In the genomic region with DNA sequence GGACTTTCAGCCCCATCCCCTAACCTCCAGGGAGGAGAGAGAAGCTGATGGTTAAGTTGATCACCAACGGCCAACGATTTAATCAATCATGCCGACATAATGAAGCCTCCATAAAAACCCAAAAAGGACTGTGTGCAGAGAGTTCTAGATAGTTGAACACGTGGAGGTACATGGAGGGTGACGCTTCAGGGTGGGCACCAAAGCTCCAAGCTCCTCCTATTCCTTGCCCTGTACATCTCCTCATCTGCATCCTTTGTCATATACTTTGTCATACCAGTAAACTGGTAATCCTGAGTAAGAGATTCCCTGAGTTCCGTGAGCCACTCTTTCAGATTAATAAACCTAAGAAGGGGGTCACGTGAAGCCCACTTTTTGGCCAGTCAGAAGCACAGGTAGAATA, we compare ENCODE assay signal across 25 cellular contexts.
"Had no signal": no experiment of that assay in that cellular context is flagged by ENCODE, and none has a peak within 500 bp of the region (broad histone marks: within the 10 kb centered on the region; RNA-seq: fewer than 3 reads in every experiment).

No MANE protein-coding gene starts in this region.

- H3K4me3 Mint-ChIP-seq: dendritic cell treated with granulocyte-macrophage colony-stimulating factor and Interleukin-4, amounts not matched to agents 40 ng/mL and 50 ng/mL, for 4 days; effector memory CD8-positive, alpha-beta T cell; endodermal cell had no signal

- H3K9me3 Mint-ChIP-seq: effector memory CD8-positive, alpha-beta T cell; endodermal cell had no signal

- H3K27ac ChIP-seq: colonic mucosa, coronary artery, dorsolateral prefrontal cortex, epithelial cell of prostate, esophagus squamous epithelium, foreskin keratinocyte, gastrocnemius medialis, gastroesophageal sphincter, heart left ventricle, heart right ventricle, hepatocyte had no signal

- H3K4me3 ChIP-seq: colonic mucosa, coronary artery, dorsolateral prefrontal cortex, esophagus squamous epithelium, gastrocnemius medialis, gastroesophageal sphincter, heart left ventricle, heart right ventricle, hepatocyte had no signal

- H3K27me3 Mint-ChIP-seq: dendritic cell treated with granulocyte-macrophage colony-stimulating factor and Interleukin-4, amounts not matched to agents 40 ng/mL and 50 ng/mL, for 4 days; effector memory CD8-positive, alpha-beta T cell had no signal

- H3K36me3 ChIP-seq: colonic mucosa had no signal

- ATAC-seq: effector memory CD8-positive, alpha-beta T cell; esophagus mucosa; foreskin keratinocyte; gastrocnemius medialis; gastroesophageal sphincter; heart left ventricle; heart right ventricle had no signal

- H3K9me3 ChIP-seq: colonic mucosa, esophagus squamous epithelium, gastrocnemius medialis, heart left ventricle had no signal

- H3K27ac Mint-ChIP-seq: dendritic cell treated with granulocyte-macrophage colony-stimulating factor and Interleukin-4, amounts not matched to agents 40 ng/mL and 50 ng/mL, for 4 days; effector memory CD8-positive, alpha-beta T cell; endodermal cell had no signal

- DNase-seq: colonic mucosa; cortex of kidney; dermis blood vessel endothelial cell; dorsolateral prefrontal cortex; effector CD4-positive, alpha-beta T cell; effector CD8-positive, alpha-beta T cell; effector memory CD4-positive, alpha-beta T cell; effector memory CD8-positive, alpha-beta T cell; endodermal cell; erythroblast; esophagus squamous epithelium; foreskin fibroblast; foreskin keratinocyte; foreskin melanocyte; gastrocnemius medialis; glutamatergic neuron; head of caudate nucleus; heart left ventricle; heart right ventricle had no signal

- H3K27me3 ChIP-seq: colonic mucosa, dorsolateral prefrontal cortex, foreskin keratinocyte, gastrocnemius medialis, gastroesophageal sphincter, heart left ventricle, heart right ventricle, hepatocyte had no signal
